ENCODE assay signal across 8 cellular contexts in the genomic region with DNA sequence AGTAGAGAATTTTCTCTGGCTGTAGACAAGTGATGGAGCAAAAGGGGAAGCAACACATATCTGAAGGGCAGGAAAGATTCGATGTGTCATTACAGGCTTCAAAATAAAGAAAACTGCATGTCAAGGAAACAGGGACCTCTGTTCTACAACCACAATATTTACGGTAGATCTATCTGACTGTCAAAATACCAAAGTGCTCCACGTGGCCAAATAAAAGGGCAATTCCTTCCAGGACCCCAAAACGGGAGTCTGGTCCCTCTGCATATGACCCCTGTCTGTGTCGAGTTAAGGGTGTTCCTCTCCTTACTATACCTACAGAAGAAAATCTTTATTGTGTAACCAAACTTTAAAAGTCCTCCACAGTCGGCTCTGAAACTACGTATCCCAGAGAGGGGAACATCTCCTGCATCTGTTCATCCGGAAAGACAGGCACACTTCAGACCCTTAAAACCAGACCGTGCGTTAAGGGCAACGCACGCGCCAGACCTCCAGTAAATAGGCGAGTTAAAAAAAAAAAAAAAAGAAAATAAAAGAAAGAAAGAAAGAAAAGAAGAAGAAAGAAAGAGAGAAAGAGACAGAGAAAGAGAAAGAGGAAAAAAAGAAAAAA. TPM values are rescaled to one million over a fixed set of nuclear protein-coding genes. Genes with fewer than 3 reads are reported as not detected.
A peak's percentile ranks its signal among the peaks of the same experiment; 100 is the strongest.
DNase-seq lines count a peak whose midpoint lies in the region; ATAC-seq and TF ChIP-seq lines count a peak whose summit lies in the region.

No MANE protein-coding gene starts in this region.

- H3K4me1 ChIP-seq in SK-N-SH (ENCODE audit: control insufficient read depth in 1 of 2, insufficient read depth in 2 of 2, low read depth in 1 of 2, low read length in 1 of 2) (peaks cover 6 to 8% of the 10 kb centered on the region in 2 experiments; a peak in 3 of 4 replicates), gastrocnemius medialis (peaks cover 11 to 17% of the 10 kb centered on the region in 2 donors)

- intact Hi-C loops in gastrocnemius medialis (cut with DNase I; ENCODE audit: low total_unique reads): loop anchor here (2.0 kb wide), 1 partner anchor 184 kb away; a partner anchor contains a TSS

- DNase-seq in activated CD8-positive, alpha-beta memory T cell treated with anti-CD3 and anti-CD28 coated beads, Interleukin-2, amount 10 ng/mL, durations not matched to agents 7 days and 5 days: no peak
- DNase-seq in activated CD8-positive, alpha-beta memory T cell treated with anti-CD3 and anti-CD28 coated beads for 24 hours: no peak
- DNase-seq in SK-N-SH: peak; percentile 35
- no peak for DNase-seq in fibroblast of mammary gland (ENCODE audit: low read depth)
- no peak for DNase-seq in gastrocnemius medialis
- no peak for DNase-seq in foreskin melanocyte
- DNase-seq in NCI-H748 (lab: John Stamatoyannopoulos, UW; ENCODE audit: unreplicated experiment): no peak

- H3K9me3 Mint-ChIP-seq in activated CD8-positive, alpha-beta memory T cell treated with anti-CD3 and anti-CD28 coated beads, Interleukin-2, amount 10 ng/mL, durations not matched to agents 7 days and 5 days (ENCODE audit: low read depth): peaks cover 2% of the 10 kb centered on the region

- POLR2A ChIA-PET in SK-N-SH (lab: Yijun Ruan, JAX): interaction anchor here (0.6 to 1.3 kb wide), 2 partner anchors 13 to 358 kb away, joined by 4 to 5 read pairs; a partner anchor contains a TSS

- H3K27me3 ChIP-seq in SK-N-SH (ENCODE audit: insufficient read depth): no peaks in the 10 kb centered on the region
- H3K27me3 ChIP-seq in gastrocnemius medialis: peaks cover 0 to 4% (median 0%) of the 10 kb centered on the region in 3 donors

- no peak for TF ChIP-seq EP300 in SK-N-SH (IDR thresholded peaks at IDR 0.05; ENCODE audit: borderline replicate concordance in 1 of 2, low read depth in 1 of 2, low read length in 1 of 2)

- peak overlapping the region; percentile 97 for H3K4me3 Mint-ChIP-seq in activated CD8-positive, alpha-beta memory T cell treated with anti-CD3 and anti-CD28 coated beads, Interleukin-2, amount 10 ng/mL, durations not matched to agents 7 days and 5 days

- TF ChIP-seq POLR2A in gastrocnemius medialis (IDR thresholded peaks at IDR 0.05): no peak

- H3K4me1 Mint-ChIP-seq in activated CD8-positive, alpha-beta memory T cell treated with anti-CD3 and anti-CD28 coated beads, Interleukin-2, amount 10 ng/mL, durations not matched to agents 7 days and 5 days: peaks cover 43% of the 10 kb centered on the region

- peaks cover 58% of the 10 kb centered on the region for H3K79me2 ChIP-seq in SK-N-SH (ENCODE audit: insufficient read depth)

- peaks cover 27% of the 10 kb centered on the region for H3K36me3 Mint-ChIP-seq in activated CD8-positive, alpha-beta memory T cell treated with anti-CD3 and anti-CD28 coated beads, Interleukin-2, amount 10 ng/mL, durations not matched to agents 7 days and 5 days

- H3K36me3 ChIP-seq in SK-N-SH (replicated peaks in 1 of 2; ENCODE audit: control insufficient read depth in 1 of 2, insufficient read depth in 2 of 2, low read length in 1 of 2): peaks cover 5 to 8% of the 10 kb centered on the region in 2 experiments
- H3K36me3 ChIP-seq in gastrocnemius medialis: no peaks in the 10 kb centered on the region

- H4K20me1 ChIP-seq in SK-N-SH (ENCODE audit: insufficient read depth): no peaks in the 10 kb centered on the region

- no peak for TF ChIP-seq RAD21 in SK-N-SH (IDR thresholded peaks at IDR 0.05; ENCODE audit: low read length)

- H3F3A ChIP-seq in SK-N-SH (replicated peaks; ENCODE audit: insufficient read depth): no peaks in the 10 kb centered on the region

- CTCF ChIA-PET in activated CD8-positive, alpha-beta memory T cell treated with anti-CD3 and anti-CD28 coated beads, Interleukin-2, amount 10 ng/mL, durations not matched to agents 7 days and 5 days (lab: Charles Lee): no interaction called here
- CTCF ChIA-PET in SK-N-SH (lab: Yijun Ruan, JAX): no interaction called here

- TF ChIP-seq CTCF in SK-N-SH (IDR thresholded peaks at IDR 0.05) (no peak), fibroblast of mammary gland (conservative IDR thresholded peaks at IDR 0.05; ENCODE audit: control insufficient read depth, insufficient read depth, low read depth, low read length) (no peak), gastrocnemius medialis (IDR thresholded peaks at IDR 0.05 in 4 of 5, conservative IDR thresholded peaks at IDR 0.05 in 1 of 5) (no peak)

- H3K9me2 ChIP-seq in SK-N-SH: no peaks in the 10 kb centered on the region

- ATAC-seq in activated CD8-positive, alpha-beta memory T cell treated with anti-CD3 and anti-CD28 coated beads, Interleukin-2, amount 10 ng/mL, durations not matched to agents 7 days and 5 days: no peak
- no peak for ATAC-seq in gastrocnemius medialis
- no peak for ATAC-seq in GM21360 (IDR thresholded peaks at IDR 0.05; ENCODE audit: unreplicated experiment)

- H3K4me3 ChIP-seq in SK-N-SH (ENCODE audit: low read depth in 2 of 2, low read length in 1 of 2): peak overlapping the region; percentile 79 to 92
- H3K4me3 ChIP-seq in fibroblast of mammary gland (ENCODE audit: control insufficient read depth, low read depth, low read length): peak overlapping the region; percentile 89
- H3K4me3 ChIP-seq in gastrocnemius medialis: peak overlapping the region; percentile 90 to 98 (median 93)

- in situ Hi-C loops in gastrocnemius medialis (cut with MboI; ENCODE audit: low sequenced_read_pairs in 4 of 4): no loop called here

- H3K27ac ChIP-seq in SK-N-SH (ENCODE audit: low read depth in 2 of 2, low read length in 1 of 2) (peak overlapping the region in 1 of 2 experiments; percentile 71; a peak in 2 of 4 replicates), gastrocnemius medialis (peak overlapping the region; percentile 71 to 86 (median 82))

- H3K9ac ChIP-seq in SK-N-SH: peak overlapping the region; percentile 93

- H2AFZ ChIP-seq in SK-N-SH (ENCODE audit: low read depth): peak overlapping the region; percentile 94; the same call in 1 of the 2 replicates

- H3K9me3 ChIP-seq in SK-N-SH (no peaks in the 10 kb centered on the region), gastrocnemius medialis (no peaks in the 10 kb centered on the region)

- no peaks in the 10 kb centered on the region for H3K27me3 Mint-ChIP-seq in activated CD8-positive, alpha-beta memory T cell treated with anti-CD3 and anti-CD28 coated beads, Interleukin-2, amount 10 ng/mL, durations not matched to agents 7 days and 5 days

- WGBS in SK-N-SH (ENCODE audit: low lambda C conversion rate): under 1% methylated on average over 14 of the region's 14 CpGs

- H3K4me2 ChIP-seq in SK-N-SH: peak overlapping the region; percentile 94

- H3K27ac Mint-ChIP-seq in activated CD8-positive, alpha-beta memory T cell treated with anti-CD3 and anti-CD28 coated beads, Interleukin-2, amount 10 ng/mL, durations not matched to agents 7 days and 5 days: peak overlapping the region; percentile 90

TF ChIP-seq in SK-N-SH, 30 proteins besides CTCF, POLR2A, EP300 and RAD21:
- TF ChIP-seq YY1 (IDR thresholded peaks at IDR 0.05; ENCODE audit: low read depth) (no peak), SIN3A (IDR thresholded peaks at IDR 0.05; ENCODE audit: borderline replicate concordance, low read depth, low read length) (peak; percentile 63; the same call in 1 of the 2 replicates), MXI1 (IDR thresholded peaks at IDR 0.05; ENCODE audit: low read depth, low read length) (peak; percentile 77)
- TF ChIP-seq, protein P1, sequence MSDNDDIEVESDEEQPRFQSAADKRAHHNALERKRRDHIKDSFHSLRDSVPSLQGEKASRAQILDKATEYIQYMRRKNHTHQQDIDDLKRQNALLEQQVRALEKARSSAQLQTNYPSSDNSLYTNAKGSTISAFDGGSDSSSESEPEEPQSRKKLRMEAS (IDR thresholded peaks at IDR 0.05; ENCODE audit: low read depth): peak; percentile 29; the same call in 1 of the 2 replicates

RNA-seq across cellular contexts. Expression of a gene that starts 0.8 kb away (rescaled TPM):
- total RNA-seq in activated CD8-positive, alpha-beta memory T cell treated with anti-CD3 and anti-CD28 coated beads, Interleukin-2, amount 10 ng/mL, durations not matched to agents 7 days and 5 days: 100 to 1,000 TPM in 1 of 2 experiments, 10 to 100 TPM in 1; 89.4 to 113 TPM
- polyA plus RNA-seq in SK-N-SH (2012; rRNA removed): 124 and 141 TPM in 2 replicates
- polyA plus RNA-seq in SK-N-SH (2012; cell fraction: cytosol; rRNA removed): 179 and 232 TPM in 2 replicates
- 50.8 and 102 TPM in 2 replicates for polyA plus RNA-seq in SK-N-SH (2012; cell fraction: nucleus; rRNA removed)
- total RNA-seq in gastrocnemius medialis: 10 to 100 TPM; 47.0 to 92.0 (median 81.3) TPM

RNA-seq across cellular contexts. Expression of a gene that starts 47.1 kb away (rescaled TPM):
- under 1 TPM; 0.82 TPM for total RNA-seq in activated CD8-positive, alpha-beta memory T cell treated with anti-CD3 and anti-CD28 coated beads, Interleukin-2, amount 10 ng/mL, durations not matched to agents 7 days and 5 days
- 1.8 and 1.9 TPM in 2 replicates for polyA plus RNA-seq in SK-N-SH (2012; rRNA removed)
- 1.2 and 1.8 TPM in 2 replicates for polyA plus RNA-seq in SK-N-SH (2012; cell fraction: cytosol; rRNA removed)
- polyA plus RNA-seq in SK-N-SH (2012; cell fraction: nucleus; rRNA removed): 5.1 and 7.0 TPM in 2 replicates
- under 1 TPM in 3 of 4 donors, not detected in 1; 0.11 to 0.82 (median 0.46) TPM for total RNA-seq in gastrocnemius medialis
